In genomic region chr13:110936519-110936918, GRCh38 we compare ENCODE assay signal across 18 cellular contexts. TPM values are rescaled to one million over a fixed set of nuclear protein-coding genes. Genes with fewer than 3 reads are reported as not detected.
DNase-seq lines count a peak whose midpoint lies in the region; ATAC-seq and TF ChIP-seq lines count a peak whose summit lies in the region.
"Had no signal": no experiment of that assay in that cellular context is flagged by ENCODE, and none has a peak within 500 bp of the region (broad histone marks: within the 10 kb centered on the region; RNA-seq: fewer than 3 reads in every experiment).

No MANE protein-coding gene starts in this region.

- H3K4me3 Mint-ChIP-seq in endodermal cell, result no peak overlapping the region
- no peak overlapping the region for H3K4me3 Mint-ChIP-seq in stimulated activated memory B cell treated with anti-CD40 and anti-IgM and Interleukin-4, amounts not matched to agents 10 μg/mL and 1 μg/mL and 100 μg/mL, for 72 hours
- H3K4me3 Mint-ChIP-seq: B cell; CD4-positive, alpha-beta T cell; CD8-positive, alpha-beta T cell had no signal

- intact Hi-C loops in esophagus squamous epithelium (cut with DNase I), result no loop called here

- peaks cover 50% of the 10 kb centered on the region for H3K9me3 Mint-ChIP-seq in endodermal cell
- peaks cover 33% of the 10 kb centered on the region for H3K9me3 Mint-ChIP-seq in stimulated activated memory B cell treated with anti-CD40 and anti-IgM and Interleukin-4, amounts not matched to agents 10 μg/mL and 1 μg/mL and 100 μg/mL, for 72 hours

- no peaks in the 10 kb centered on the region for H3K4me1 ChIP-seq in endodermal cell (ENCODE audit: control insufficient read depth, insufficient read depth, low read length)
- H3K4me1 ChIP-seq in esophagus squamous epithelium, result no peaks in the 10 kb centered on the region
- H3K4me1 ChIP-seq: A549, Caco-2 had no signal

- H3K9ac ChIP-seq in endodermal cell (ENCODE audit: extremely low read depth, low read length, poor library complexity, severe bottlenecking), result no peak overlapping the region
- H3K9ac ChIP-seq: BLaER1 treated with 17β-estradiol and CSF1 and Interleukin-3, amounts not matched to agents 10 nM and 100 nM had no signal

- DNase-seq in endodermal cell, result peak; percentile 6
- DNase-seq in islet precursor cell, result peak; percentile 34
- no peak for DNase-seq in NCI-H2081 (lab: John Stamatoyannopoulos, UW)
- DNase-seq in esophagus squamous epithelium (lab: John Stamatoyannopoulos, UW), result no peak
- DNase-seq: AML-193; Caco-2; Calu3; CD4-positive, alpha-beta T cell; CD8-positive, alpha-beta T cell; DMS79 treated with DMSO at 0.1 percent for 48 hours; GF-D8 had no signal

- H3K9me3 ChIP-seq in endodermal cell (ENCODE audit: control insufficient read depth, low read length) (peaks cover 31% of the 10 kb centered on the region), esophagus squamous epithelium (peaks cover 0 to 20% (median 17%) of the 10 kb centered on the region in 3 donors)
- H3K9me3 ChIP-seq: A549 had no signal

- no peak overlapping the region for H3K4me3 ChIP-seq in endodermal cell (ENCODE audit: low read length)
- no peak overlapping the region for H3K4me3 ChIP-seq in esophagus squamous epithelium
- H3K4me3 ChIP-seq: A549; BLaER1 treated with 17β-estradiol and CSF1 and Interleukin-3, amounts not matched to agents 10 nM and 100 nM had no signal

- H3K36me3 ChIP-seq in endodermal cell (ENCODE audit: control insufficient read depth, insufficient read depth, low read length) (no peaks in the 10 kb centered on the region), esophagus squamous epithelium (no peaks in the 10 kb centered on the region)

- H3K4me1 Mint-ChIP-seq in endodermal cell, result no peaks in the 10 kb centered on the region
- peaks cover 16% of the 10 kb centered on the region for H3K4me1 Mint-ChIP-seq in stimulated activated memory B cell treated with anti-CD40 and anti-IgM and Interleukin-4, amounts not matched to agents 10 μg/mL and 1 μg/mL and 100 μg/mL, for 72 hours

- 94 to 99% methylated on average over 20 to 23 of the region's 23 CpGs for WGBS in endodermal cell (ENCODE audit: insufficient coverage in 1 of 2, insufficient read length in 1 of 2), 2 experiments
- WGBS in esophagus squamous epithelium, 2 donors, result 91 to 93% methylated on average over 20 to 21 of the region's 23 CpGs

- no peak overlapping the region for H3K27ac Mint-ChIP-seq in endodermal cell
- peak overlapping the region; percentile 46 for H3K27ac Mint-ChIP-seq in stimulated activated memory B cell treated with anti-CD40 and anti-IgM and Interleukin-4, amounts not matched to agents 10 μg/mL and 1 μg/mL and 100 μg/mL, for 72 hours
- H3K27ac Mint-ChIP-seq: B cell; CD4-positive, alpha-beta T cell; CD8-positive, alpha-beta T cell had no signal

- peaks cover 15% of the 10 kb centered on the region for H3K27me3 Mint-ChIP-seq in endodermal cell (ENCODE audit: insufficient read depth)
- H3K27me3 Mint-ChIP-seq in stimulated activated memory B cell treated with anti-CD40 and anti-IgM and Interleukin-4, amounts not matched to agents 10 μg/mL and 1 μg/mL and 100 μg/mL, for 72 hours, result no peaks in the 10 kb centered on the region

- ATAC-seq in stimulated activated memory B cell treated with anti-CD40 and anti-IgM and Interleukin-4, amounts not matched to agents 10 μg/mL and 1 μg/mL and 100 μg/mL, for 72 hours, result no peak
- ATAC-seq in GM18858 (IDR thresholded peaks at IDR 0.05; ENCODE audit: unreplicated experiment), result no peak
- ATAC-seq: A549; CD8-positive, alpha-beta T cell had no signal

- no peak for TF ChIP-seq POLR2A in esophagus squamous epithelium (IDR thresholded peaks at IDR 0.05)

- H3K27me3 ChIP-seq in endodermal cell (ENCODE audit: control insufficient read depth, insufficient read depth, low read length, poor library complexity, severe bottlenecking) (no peaks in the 10 kb centered on the region), esophagus squamous epithelium (peaks cover 0 to 9% (median 0%) of the 10 kb centered on the region in 4 donors)
- H3K27me3 ChIP-seq: BLaER1 treated with 17β-estradiol and CSF1 and Interleukin-3, amounts not matched to agents 10 nM and 100 nM had no signal

- TF ChIP-seq CTCF in endodermal cell (conservative IDR thresholded peaks at IDR 0.05), result no peak
- TF ChIP-seq CTCF in esophagus squamous epithelium (IDR thresholded peaks at IDR 0.05), result no peak

- H3K27ac ChIP-seq in endodermal cell (ENCODE audit: low read depth, low read length) (no peak overlapping the region), esophagus squamous epithelium (no peak overlapping the region)
- H3K27ac ChIP-seq: 22Rv1; A549; BLaER1 treated with 17β-estradiol and CSF1 and Interleukin-3, amounts not matched to agents 10 nM and 100 nM; C4-2B had no signal

- H3K36me3 Mint-ChIP-seq in endodermal cell (ENCODE audit: low read depth), result peaks cover 6% of the 10 kb centered on the region
- peaks cover 32% of the 10 kb centered on the region for H3K36me3 Mint-ChIP-seq in stimulated activated memory B cell treated with anti-CD40 and anti-IgM and Interleukin-4, amounts not matched to agents 10 μg/mL and 1 μg/mL and 100 μg/mL, for 72 hours

RNA-seq across cellular contexts. Expression of gene ANKRD10, which starts 21.6 kb away (rescaled TPM):
- total RNA-seq in endodermal cell (100 to 1,000 TPM; 148 to 182 TPM), esophagus squamous epithelium (10 to 100 TPM; 19.3 to 62.9 (median 29.4) TPM)
- polyA plus RNA-seq in endodermal cell (2013, experiment 1 of 2), result 145 TPM
- polyA plus RNA-seq in endodermal cell (2013, experiment 2 of 2), result 147 TPM

Comparison
In these comparisons a context has a peak if more than half of its experiments do, and no peak if none do; other contexts are left out.
1. DNase-seq: peak in endodermal cell (single experiment) and islet precursor cell (single experiment); none in NCI-H2081 (0 of 2) and esophagus squamous epithelium (single experiment).